Comparison of ENCODE assay signal across 13 cellular contexts in the genomic region with DNA sequence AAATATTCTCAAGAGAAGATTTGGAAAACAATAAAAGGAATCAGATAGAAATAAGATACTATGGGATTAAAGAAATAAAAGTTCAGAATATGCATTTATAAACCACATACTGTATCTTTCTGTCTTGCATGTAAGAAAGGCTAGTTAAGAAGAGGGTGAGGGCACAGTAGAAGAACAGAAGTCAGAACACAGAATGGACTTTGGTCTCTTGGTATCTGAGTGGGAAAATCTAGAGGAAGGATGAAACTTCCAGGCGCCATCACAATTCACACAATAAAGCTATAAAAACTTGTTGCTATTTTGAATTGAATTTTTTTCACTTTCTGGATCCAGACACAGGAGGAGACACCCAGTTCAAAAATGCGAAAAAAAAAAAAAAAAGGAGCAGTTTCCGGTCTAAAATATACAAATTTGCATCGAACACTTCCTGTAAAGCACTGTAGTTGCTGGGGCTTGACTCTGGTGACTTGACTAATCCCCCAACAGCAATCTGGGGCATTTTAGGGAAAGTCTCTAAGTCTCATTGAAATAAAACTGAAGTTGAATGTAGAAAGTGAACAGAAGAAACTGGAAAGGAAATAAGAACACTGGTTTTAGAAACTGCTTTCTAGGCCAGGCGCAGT. TPM values are rescaled to one million over a fixed set of nuclear protein-coding genes. Genes with fewer than 3 reads are reported as not detected.
DNase-seq lines count a peak whose midpoint lies in the region; ATAC-seq and TF ChIP-seq lines count a peak whose summit lies in the region.
"Had no signal": no experiment of that assay in that cellular context is flagged by ENCODE, and none has a peak within 500 bp of the region (broad histone marks: within the 10 kb centered on the region; RNA-seq: fewer than 3 reads in every experiment).

No MANE protein-coding gene starts in this region.

- peak overlapping the region; percentile 75 for H3K27ac ChIP-seq in 22Rv1
- H3K27ac ChIP-seq: upper lobe of right lung had no signal

- intact Hi-C loops in Right ventricle myocardium inferior (cut with DNase I) = no loop called here

- DNase-seq in Right ventricle myocardium inferior (ENCODE audit: missing footprints) (no peak), iPS-NIHi11 (ENCODE audit: low spot score) (no peak), hippocampal formation (lab: John Stamatoyannopoulos, UW) (no peak), GDM1 (lab: John Stamatoyannopoulos, UW) (no peak)
- DNase-seq: right cardiac atrium, upper lobe of right lung had no signal

- peak; percentile 66 for ATAC-seq in GM19035 (IDR thresholded peaks at IDR 0.05; ENCODE audit: unreplicated experiment)
- ATAC-seq in HG02610 (IDR thresholded peaks at IDR 0.05; ENCODE audit: unreplicated experiment) = peak; percentile 84
- peak; percentile 84 for ATAC-seq in HG03439 (IDR thresholded peaks at IDR 0.05; ENCODE audit: unreplicated experiment)
- ATAC-seq in Right ventricle myocardium inferior = no peak
- ATAC-seq: K562, right cardiac atrium, upper lobe of right lung had no signal

- TF ChIP-seq CTCF in 22Rv1 (IDR thresholded peaks at IDR 0.05) = no peak

RNA-seq across cellular contexts. Expression of gene NAAA, which starts 8.1 kb away (rescaled TPM):
- 9.1 TPM for total RNA-seq in Right ventricle myocardium inferior

RNA-seq across cellular contexts. Expression of gene SDAD1, which starts 41.8 kb away (rescaled TPM):
- 20.3 TPM for total RNA-seq in Right ventricle myocardium inferior

RNA-seq across cellular contexts. Expression of gene PPEF2, which starts 46.7 kb away (rescaled TPM):
- not detected for total RNA-seq in Right ventricle myocardium inferior
- total RNA-seq: H4; K562; right cardiac atrium; T-helper 1 cell treated with Interleukin-12 subunit alpha and Interleukin-12 subunit beta and Interleukin-4 antibody, amounts not matched to agents 30 ng/mL and 1 ng/mL, for 36 hours; upper lobe of right lung had no signal

RNA-seq across cellular contexts. Expression of gene CXCL9, which starts 58.4 kb away (rescaled TPM):
- 0.35 TPM for total RNA-seq in Right ventricle myocardium inferior
- total RNA-seq: H4, K562 had no signal
